Comparison of ENCODE assay signal across 1 cellular context in the genomic region with DNA sequence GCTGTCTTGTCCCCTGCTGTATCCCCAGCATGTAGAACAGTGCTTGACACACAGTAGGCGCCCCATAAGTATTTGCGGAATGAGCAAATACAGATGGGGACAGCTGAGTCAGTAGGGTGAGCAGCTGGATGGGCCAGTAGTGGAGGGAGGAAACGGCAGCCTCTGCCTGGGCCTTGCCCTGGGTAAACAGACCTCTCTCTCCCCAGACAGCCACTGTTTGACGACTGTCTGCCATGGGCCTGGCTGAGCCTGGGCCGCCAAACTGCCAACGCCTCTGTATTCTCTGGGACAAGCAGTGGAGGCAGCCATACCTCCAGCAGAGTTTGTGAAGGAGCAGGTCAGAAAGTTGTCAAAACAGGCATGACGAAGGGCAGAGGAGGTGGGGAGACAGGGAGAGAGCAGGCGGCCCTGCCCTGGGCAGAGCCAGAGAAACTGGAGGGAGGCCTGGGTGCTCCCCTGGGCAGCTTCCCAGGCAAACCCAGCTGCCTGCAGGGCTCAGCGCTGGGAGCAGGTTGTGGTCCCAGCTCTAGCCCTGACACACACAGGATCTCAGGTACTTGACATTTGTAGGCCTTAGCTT.
TF ChIP-seq lines count a peak whose summit lies in the region.

No MANE protein-coding gene starts in this region.

TF ChIP-seq in H1, 55 proteins besides CTCF, POLR2A, EP300 and RAD21:
- TF ChIP-seq RNF2 (IDR thresholded peaks at IDR 0.05; ENCODE audit: borderline replicate concordance, low read depth, low read length, missing control alignments, poor library complexity, severe bottlenecking) (no peak), SIX5 (IDR thresholded peaks at IDR 0.05; ENCODE audit: low read depth, low read length) (no peak), YY1 (IDR thresholded peaks at IDR 0.05; ENCODE audit: low read depth, low read length) (no peak)
